In genomic region chrX:1162119-1162916, GRCh38 we compare ENCODE assay signal across 30 cellular contexts. TPM values are rescaled to one million over a fixed set of nuclear protein-coding genes. Genes with fewer than 3 reads are reported as not detected.
"Had no signal": no experiment of that assay in that cellular context is flagged by ENCODE, and none has a peak within 500 bp of the region (broad histone marks: within the 10 kb centered on the region; RNA-seq: fewer than 3 reads in every experiment).

No MANE protein-coding gene starts in this region.

- H3K4me3 Mint-ChIP-seq: activated CD4-positive, alpha-beta memory T cell treated with anti-CD3 and anti-CD28 coated beads for 36 hours; activated CD4-positive, alpha-beta T cell treated with anti-CD3 and anti-CD28 coated beads, Interleukin-2, amount 10 ng/mL, durations not matched to agents 7 days and 5 days; activated naive CD4-positive, alpha-beta T cell treated with anti-CD3 and anti-CD28 coated beads, Interleukin-2, amount 10 ng/mL, durations not matched to agents 7 days and 5 days; activated naive CD8-positive, alpha-beta T cell treated with anti-CD3 and anti-CD28 coated beads for 36 hours; activated T-cell treated with anti-CD3 and anti-CD28 coated beads, Interleukin-2, amount 50 U/mL, for 24 hours; activated T-helper 17 cell treated with anti-CD3 and anti-CD28 coated beads, Interleukin-2, amount 50 U/mL, for 72 hours had no signal

- H3K36me3 ChIP-seq: adrenal gland, SJCRH30 had no signal

- H3K4me1 ChIP-seq: adrenal gland, SJCRH30 had no signal

- H3K4me2 ChIP-seq: SK-N-SH had no signal

- H3K9me2 ChIP-seq: SK-N-SH had no signal

- H3K4me3 ChIP-seq: adrenal gland, SJCRH30 had no signal

- DNase-seq: activated CD4-positive, alpha-beta memory T cell treated with anti-CD3 and anti-CD28 coated beads for 36 hours; activated CD4-positive, alpha-beta T cell treated with anti-CD3 and anti-CD28 coated beads, Interleukin-2, amount 10 ng/mL, durations not matched to agents 7 days and 5 days; activated CD4-positive, CD25-positive, alpha-beta regulatory T cell treated with anti-CD3 and anti-CD28 coated beads, Interleukin-2, amount 50 U/mL, for 72 hours; activated gamma-delta T cell; activated naive CD4-positive, alpha-beta T cell treated with anti-CD3 and anti-CD28 coated beads, Interleukin-2, amount 10 ng/mL, durations not matched to agents 7 days and 5 days; activated naive CD8-positive, alpha-beta T cell treated with anti-CD3 and anti-CD28 coated beads for 36 hours; activated T-cell treated with anti-CD3 and anti-CD28 coated beads, Interleukin-2, amount 50 U/mL, for 24 hours; anterior cingulate cortex; caudate nucleus; IMR-90; KG1; NCI-H1092; NCI-H1436; NCI-H1694 treated with DMSO at 0.1 percent for 48 hours; NCI-H2029 treated with DMSO at 0.1 percent for 48 hours; NCI-H510A treated with DMSO at 0.1 percent for 48 hours; NCI-H69; NK-92 treated with Interleukin-12 subunit alpha and Interleukin-12 subunit beta, amount 100 ng/mL, for 24 hours; OCI-M1; Right ventricle myocardium superior; RPMI8226; SK-N-SH; T-helper 1 cell had no signal

- H3K27ac ChIP-seq: adrenal gland, SJCRH30 had no signal

- H3K27me3 Mint-ChIP-seq: activated CD4-positive, alpha-beta T cell treated with anti-CD3 and anti-CD28 coated beads, Interleukin-2, amount 10 ng/mL, durations not matched to agents 7 days and 5 days had no signal

- H3K9me3 Mint-ChIP-seq: activated T-cell treated with anti-CD3 and anti-CD28 coated beads, Interleukin-2, amount 50 U/mL, for 24 hours had no signal

- H3K27ac Mint-ChIP-seq: activated CD4-positive, alpha-beta memory T cell treated with anti-CD3 and anti-CD28 coated beads for 36 hours; activated CD4-positive, alpha-beta T cell treated with anti-CD3 and anti-CD28 coated beads, Interleukin-2, amount 10 ng/mL, durations not matched to agents 7 days and 5 days; activated naive CD4-positive, alpha-beta T cell treated with anti-CD3 and anti-CD28 coated beads, Interleukin-2, amount 10 ng/mL, durations not matched to agents 7 days and 5 days; activated naive CD8-positive, alpha-beta T cell treated with anti-CD3 and anti-CD28 coated beads for 36 hours; activated T-cell treated with anti-CD3 and anti-CD28 coated beads, Interleukin-2, amount 50 U/mL, for 24 hours; activated T-helper 17 cell treated with anti-CD3 and anti-CD28 coated beads, Interleukin-2, amount 50 U/mL, for 72 hours had no signal

- ATAC-seq: activated T-helper 17 cell treated with anti-CD3 and anti-CD28 coated beads, Interleukin-2, amount 50 U/mL, for 72 hours; Panc1 had no signal

- H3K36me3 Mint-ChIP-seq: activated CD4-positive, alpha-beta memory T cell treated with anti-CD3 and anti-CD28 coated beads for 36 hours; activated naive CD8-positive, alpha-beta T cell treated with anti-CD3 and anti-CD28 coated beads for 36 hours had no signal

- H3K27me3 ChIP-seq: adrenal gland, SJCRH30 had no signal

RNA-seq across cellular contexts. Expression of gene CRLF2, which starts 50.1 kb away (rescaled TPM):
- total RNA-seq: activated CD8-positive, alpha-beta memory T cell treated with anti-CD3 and anti-CD28 coated beads for 36 hours; adrenal gland; chondrocyte; IMR-90; LHCN-M2; Right ventricle myocardium superior had no signal
- polyA plus RNA-seq: adrenal gland, IMR-90, SK-N-SH had no signal
